ENCODE assay signal across 11 cellular contexts in the genomic region with DNA sequence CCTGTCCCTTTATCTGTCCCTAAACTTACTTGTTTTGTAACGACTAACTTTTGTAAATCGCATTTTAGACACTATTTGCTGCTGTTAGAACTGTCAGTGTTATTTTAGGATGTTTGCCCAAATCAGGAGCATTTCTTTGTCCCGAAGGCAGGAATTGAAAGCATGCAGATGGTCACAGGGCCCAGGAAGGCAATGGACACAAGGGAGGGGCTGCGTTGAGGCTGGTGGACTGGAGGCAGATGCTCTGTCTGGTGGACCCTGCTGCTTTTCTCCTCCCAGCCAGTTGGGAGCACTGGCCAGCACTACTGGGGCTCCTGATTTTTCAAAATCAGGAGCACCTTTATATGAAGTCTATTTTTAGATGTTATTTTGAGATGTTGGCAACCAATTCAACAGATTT. TPM values are rescaled to one million over a fixed set of nuclear protein-coding genes. Genes with fewer than 3 reads are reported as not detected.
DNase-seq lines count a peak whose midpoint lies in the region; ATAC-seq and TF ChIP-seq lines count a peak whose summit lies in the region.
"Had no signal": no experiment of that assay in that cellular context is flagged by ENCODE, and none has a peak within 500 bp of the region (broad histone marks: within the 10 kb centered on the region; RNA-seq: fewer than 3 reads in every experiment).

No MANE protein-coding gene starts in this region.

- DNase-seq in DMS 273 treated with DMSO at 0.1 percent for 48 hours (lab: John Stamatoyannopoulos, UW) (peak; percentile 13), LHCN-M2 (ENCODE audit: low read depth) (peak; percentile 47), ACHN (no peak)
- no peak for DNase-seq in central memory CD8-positive, alpha-beta T cell (ENCODE audit: low spot score in 2 of 2)
- DNase-seq: activated CD4-positive, alpha-beta T cell treated with anti-CD3 and anti-CD28 coated beads for 48 hours; esophagus squamous epithelium; NCI-H1092 treated with DMSO at 0.1 percent for 48 hours; stimulated activated naive CD8-positive, alpha-beta T cell treated with anti-CD3 and anti-CD28 coated beads, Interleukin-15, amount 100 ng/mL, for 72 hours had no signal

- no peaks in the 10 kb centered on the region for H3K27me3 Mint-ChIP-seq in central memory CD8-positive, alpha-beta T cell
- no peaks in the 10 kb centered on the region for H3K27me3 Mint-ChIP-seq in nephron (ENCODE audit: low read depth)
- H3K27me3 Mint-ChIP-seq: stimulated activated naive CD8-positive, alpha-beta T cell treated with anti-CD3 and anti-CD28 coated beads, Interleukin-15, amount 100 ng/mL, for 72 hours had no signal

- peaks cover 59% of the 10 kb centered on the region for H3K4me1 Mint-ChIP-seq in central memory CD8-positive, alpha-beta T cell
- no peaks in the 10 kb centered on the region for H3K4me1 Mint-ChIP-seq in nephron

- no peak for ATAC-seq in central memory CD8-positive, alpha-beta T cell (replicated peaks; ENCODE audit: extremely low read depth, poor library complexity, severe bottlenecking)
- ATAC-seq in HG02981 (IDR thresholded peaks at IDR 0.05; ENCODE audit: unreplicated experiment), result no peak
- ATAC-seq in HG03159 (IDR thresholded peaks at IDR 0.05; ENCODE audit: unreplicated experiment), result no peak
- ATAC-seq: stimulated activated naive CD8-positive, alpha-beta T cell treated with anti-CD3 and anti-CD28 coated beads, Interleukin-15, amount 100 ng/mL, for 72 hours had no signal

- peak overlapping the region; percentile 26 for H3K27ac Mint-ChIP-seq in central memory CD8-positive, alpha-beta T cell (ENCODE audit: low read depth)
- peak overlapping the region in 2 of 3 experiments; percentile 7 to 49 for H3K27ac Mint-ChIP-seq in nephron

- H3K36me3 Mint-ChIP-seq in central memory CD8-positive, alpha-beta T cell (ENCODE audit: insufficient read depth), result peaks cover 22% of the 10 kb centered on the region
- H3K36me3 Mint-ChIP-seq in nephron (ENCODE audit: low read depth), result no peaks in the 10 kb centered on the region

- no peaks in the 10 kb centered on the region for H3K9me3 Mint-ChIP-seq in central memory CD8-positive, alpha-beta T cell
- no peaks in the 10 kb centered on the region for H3K9me3 Mint-ChIP-seq in nephron

- no peak for TF ChIP-seq CTCF in nephron (IDR thresholded peaks at IDR 0.05; ENCODE audit: unreplicated experiment in 3 of 3)

- no peak overlapping the region for H3K4me3 Mint-ChIP-seq in central memory CD8-positive, alpha-beta T cell
- no peak overlapping the region for H3K4me3 Mint-ChIP-seq in nephron
- H3K4me3 Mint-ChIP-seq: stimulated activated naive CD8-positive, alpha-beta T cell treated with anti-CD3 and anti-CD28 coated beads, Interleukin-15, amount 100 ng/mL, for 72 hours had no signal

- in situ Hi-C loops in ACHN (cut with HindIII; ENCODE audit: low pct_ligation_motif_present, low pct_unique_long_range_greater_than_20kb, low sequenced_read_pairs), result no loop called here

RNA-seq across cellular contexts. Expression of a gene that starts 31.7 kb away (rescaled TPM):
- total RNA-seq in LHCN-M2 (2014; rRNA removed), result 6.1 and 9.9 TPM in 2 replicates
- 9.4 TPM for polyA plus RNA-seq in LHCN-M2 (2012)

Comparison
In these comparisons a context has a peak if more than half of its experiments do, and no peak if none do; other contexts are left out.
1. DNase-seq: peak in DMS 273 treated with DMSO at 0.1 percent for 48 hours (single experiment) and LHCN-M2 (single experiment); none in central memory CD8-positive, alpha-beta T cell (0 of 2) and ACHN (single experiment).